Comparison of ENCODE assay signal across 17 cellular contexts in genomic region chr3:46899151-46900006, GRCh38. TPM values are rescaled to one million over a fixed set of nuclear protein-coding genes. Genes with fewer than 3 reads are reported as not detected.
DNase-seq lines count a peak whose midpoint lies in the region; ATAC-seq, FAIRE-seq and TF ChIP-seq lines count a peak whose summit lies in the region.
"Had no signal": no experiment of that assay in that cellular context is flagged by ENCODE, and none has a peak within 500 bp of the region (broad histone marks: within the 10 kb centered on the region; RNA-seq: fewer than 3 reads in every experiment).

No MANE protein-coding gene starts in this region.

- H3K27ac Mint-ChIP-seq in effector memory CD8-positive, alpha-beta T cell = no peak overlapping the region
- peak overlapping the region in 1 of 6 donors; percentile 67 for H3K27ac Mint-ChIP-seq in naive B cell
- H3K27ac Mint-ChIP-seq: activated CD8-positive, alpha-beta memory T cell treated with anti-CD3 and anti-CD28 coated beads, Interleukin-2, amount 10 ng/mL, durations not matched to agents 7 days and 5 days had no signal

- TF ChIP-seq POLR2A in H54 (IDR thresholded peaks at IDR 0.05; ENCODE audit: low read depth, low read length) = no peak

- H3K27ac ChIP-seq in right atrium auricular region = no peak overlapping the region
- peak overlapping the region; percentile 11 for H3K27ac ChIP-seq in upper lobe of right lung
- H3K27ac ChIP-seq: C4-2B had no signal

- H3K4me1 Mint-ChIP-seq in effector memory CD8-positive, alpha-beta T cell (ENCODE audit: low read depth in 2 of 2) = peaks cover 6 to 9% of the 10 kb centered on the region in 2 donors
- H3K4me1 Mint-ChIP-seq in naive B cell = peaks cover 8 to 24% (median 15%) of the 10 kb centered on the region in 3 donors

- DNase-seq in Right ventricle myocardium superior = peak; percentile 42
- no peak for DNase-seq in right atrium auricular region (ENCODE audit: low spot score)
- DNase-seq in effector memory CD8-positive, alpha-beta T cell = no peak
- no peak for DNase-seq in naive B cell
- no peak for DNase-seq in upper lobe of right lung
- no peak for DNase-seq in mesenteric fat pad (ENCODE audit: low spot score)
- DNase-seq in activated CD4-positive, alpha-beta T cell treated with anti-CD3 and anti-CD28 coated beads for 4 hours = no peak
- no peak for DNase-seq in H54 (ENCODE audit: insufficient read length, low spot score)
- DNase-seq: activated CD8-positive, alpha-beta memory T cell treated with anti-CD3 and anti-CD28 coated beads, Interleukin-2, amount 10 ng/mL, durations not matched to agents 7 days and 5 days; SW 1271 had no signal

- intact Hi-C loops in Right ventricle myocardium superior (cut with DNase I) (no loop called here), upper lobe of right lung (cut with DNase I) (loop anchor here (5.0 kb wide), 1 partner anchor 192 kb away; no protein-coding TSS in a partner anchor)

- peaks cover 3% of the 10 kb centered on the region for H3K36me3 Mint-ChIP-seq in effector memory CD8-positive, alpha-beta T cell (ENCODE audit: insufficient read depth)
- no peaks in the 10 kb centered on the region for H3K36me3 Mint-ChIP-seq in naive B cell
- H3K36me3 Mint-ChIP-seq: activated CD8-positive, alpha-beta memory T cell treated with anti-CD3 and anti-CD28 coated beads, Interleukin-2, amount 10 ng/mL, durations not matched to agents 7 days and 5 days had no signal

- no peaks in the 10 kb centered on the region for H3K36me3 ChIP-seq in right atrium auricular region
- H3K36me3 ChIP-seq in upper lobe of right lung = no peaks in the 10 kb centered on the region

- H3K4me1 ChIP-seq in right atrium auricular region (peaks cover 0 to 23% of the 10 kb centered on the region in 2 donors), upper lobe of right lung (peaks cover 15% of the 10 kb centered on the region)

- no peak for TF ChIP-seq CTCF in right atrium auricular region (IDR thresholded peaks at IDR 0.05)
- TF ChIP-seq CTCF in upper lobe of right lung (IDR thresholded peaks at IDR 0.05) = no peak

- no peaks in the 10 kb centered on the region for H3K9me3 ChIP-seq in right atrium auricular region
- H3K9me3 ChIP-seq in upper lobe of right lung = no peaks in the 10 kb centered on the region

- H3K4me3 ChIP-seq in right atrium auricular region (no peak overlapping the region), upper lobe of right lung (no peak overlapping the region)

- H3K9me3 Mint-ChIP-seq in effector memory CD8-positive, alpha-beta T cell = no peaks in the 10 kb centered on the region
- no peaks in the 10 kb centered on the region for H3K9me3 Mint-ChIP-seq in naive B cell

- peaks cover 17 to 52% of the 10 kb centered on the region in 2 donors for H3K27me3 Mint-ChIP-seq in effector memory CD8-positive, alpha-beta T cell
- H3K27me3 Mint-ChIP-seq in naive B cell = peaks cover 10 to 42% (median 37%) of the 10 kb centered on the region in 3 donors

- no peak for ATAC-seq in Right ventricle myocardium superior (ENCODE audit: poor library complexity)
- no peak for ATAC-seq in effector memory CD8-positive, alpha-beta T cell (replicated peaks)
- ATAC-seq in naive B cell (ENCODE audit: low read depth in 2 of 2) = no peak
- ATAC-seq in upper lobe of right lung = no peak
- ATAC-seq: activated CD8-positive, alpha-beta memory T cell treated with anti-CD3 and anti-CD28 coated beads, Interleukin-2, amount 10 ng/mL, durations not matched to agents 7 days and 5 days; esophagus mucosa had no signal

- no peak for FAIRE-seq in H54 (lab: Jason Lieb, UNC)
- FAIRE-seq: bronchial epithelial cell, GM12892 had no signal

- peak overlapping the region; percentile 38 to 51 for H3K4me3 Mint-ChIP-seq in effector memory CD8-positive, alpha-beta T cell
- peak overlapping the region in 7 of 8 donors; percentile 25 to 69 (median 52) for H3K4me3 Mint-ChIP-seq in naive B cell
- H3K4me3 Mint-ChIP-seq: activated CD8-positive, alpha-beta memory T cell treated with anti-CD3 and anti-CD28 coated beads, Interleukin-2, amount 10 ng/mL, durations not matched to agents 7 days and 5 days had no signal

- H3K27me3 ChIP-seq in right atrium auricular region = no peaks in the 10 kb centered on the region
- peaks cover 7% of the 10 kb centered on the region for H3K27me3 ChIP-seq in upper lobe of right lung

RNA-seq across cellular contexts. Expression of gene PTH1R, which starts 21.9 kb away (rescaled TPM):
- total RNA-seq in Right ventricle myocardium superior (11.8 TPM), right atrium auricular region (10 to 100 TPM in 1 of 2 donors, 1 to 10 TPM in 1; 7.2 to 10.1 TPM), upper lobe of right lung (14.9 TPM), mesenteric fat pad (16.3 TPM)
- polyA plus RNA-seq in naive B cell (ENCODE audit: low read depth in 6 of 6) = not detected
- total RNA-seq: activated CD8-positive, alpha-beta memory T cell treated with anti-CD3 and anti-CD28 coated beads, Interleukin-2, amount 10 ng/mL, durations not matched to agents 7 days and 5 days; bronchial epithelial cell; HT-29 had no signal

RNA-seq across cellular contexts. Expression of gene MYL3, which starts 36.1 kb away (rescaled TPM):
- total RNA-seq in Right ventricle myocardium superior (10,727 TPM), right atrium auricular region (100 to 1,000 TPM; 208 to 223 TPM), upper lobe of right lung (3.8 TPM), mesenteric fat pad (2.6 TPM)
- polyA plus RNA-seq in naive B cell (ENCODE audit: low read depth in 6 of 6) = not detected
- total RNA-seq: A673; activated CD8-positive, alpha-beta memory T cell treated with anti-CD3 and anti-CD28 coated beads, Interleukin-2, amount 10 ng/mL, durations not matched to agents 7 days and 5 days; bronchial epithelial cell; HT-29; LHCN-M2 had no signal

Comparison
In these comparisons a context has a peak if more than half of its experiments do, and no peak if none do; other contexts are left out.
1. RNA of gene MYL3, which starts 36.1 kb away (total RNA-seq): 10,727 TPM in Right ventricle myocardium superior (single experiment); 208 to 223 TPM in right atrium auricular region, 3.8 TPM in upper lobe of right lung (single experiment) and 2.6 TPM in mesenteric fat pad (single experiment); every median in the first group is over 10 times any median in the second.